19 cellular contexts compared by ENCODE assay signal in genomic region chr6:140590641-140591040, GRCh38.
"Had no signal": no experiment of that assay in that cellular context is flagged by ENCODE, and none has a peak within 500 bp of the region (broad histone marks: within the 10 kb centered on the region; RNA-seq: fewer than 3 reads in every experiment).

No MANE protein-coding gene starts in this region.

- H3K9me3 ChIP-seq: esophagus squamous epithelium, thyroid gland had no signal

- ATAC-seq: activated CD8-positive, alpha-beta T cell treated with anti-CD3 and anti-CD28 coated beads, Interleukin-2, amount 10 ng/mL, durations not matched to agents 7 days and 5 days; left lobe of liver; stimulated activated naive B cell treated with anti-CD40 and anti-IgM and Interleukin-4, amounts not matched to agents 10 μg/mL and 1 μg/mL and 100 μg/mL, for 72 hours; WTC11 had no signal

- H3K27me3 ChIP-seq: esophagus squamous epithelium, thyroid gland had no signal

- FAIRE-seq: frontal cortex had no signal

- H3K27ac ChIP-seq: esophagus squamous epithelium, thyroid gland had no signal

- DNase-seq: activated CD4-positive, alpha-beta T cell treated with anti-CD3 and anti-CD28 coated beads, Interleukin-2, amount 10 ng/mL, durations not matched to agents 24 days and 14 days; activated CD8-positive, alpha-beta T cell treated with anti-CD3 and anti-CD28 coated beads, Interleukin-2, amount 10 ng/mL, durations not matched to agents 7 days and 5 days; activated naive CD4-positive, alpha-beta T cell treated with Interleukin-2 at 50 U/mL for 16 hours; activated naive CD8-positive, alpha-beta T cell treated with anti-CD3 and anti-CD28 coated beads, Interleukin-2, amount 10 ng/mL, durations not matched to agents 7 days and 5 days; activated T-cell treated with anti-CD3 and anti-CD28 coated beads, Interleukin-2, amount 50 U/mL, for 24 hours; anterior cingulate cortex; cerebellar nuclear complex; effector CD4-positive, alpha-beta T cell; esophagus squamous epithelium; head of caudate nucleus; kidney; occipital lobe; posterior cingulate gyrus; retina; stimulated activated naive B cell treated with anti-CD40 and anti-IgM and Interleukin-4, amounts not matched to agents 10 μg/mL and 1 μg/mL and 100 μg/mL, for 72 hours; thyroid gland had no signal

- H3K4me1 ChIP-seq: esophagus squamous epithelium, thyroid gland had no signal

- H3K4me3 ChIP-seq: esophagus squamous epithelium, thyroid gland had no signal

- H3K36me3 ChIP-seq: esophagus squamous epithelium, thyroid gland had no signal
